ENCODE assay signal across 8 cellular contexts in genomic region chrX:100635989-100636320, GRCh38. TPM values are rescaled to one million over a fixed set of nuclear protein-coding genes. Genes with fewer than 3 reads are reported as not detected.
DNase-seq lines count a peak whose midpoint lies in the region; ATAC-seq and TF ChIP-seq lines count a peak whose summit lies in the region.

No MANE protein-coding gene starts in this region.

- no peaks in the 10 kb centered on the region for H3K9me3 ChIP-seq in HAP-1

- peak overlapping the region; percentile 81 for H2AFZ ChIP-seq in ACC112 (ENCODE audit: low read length, unreplicated experiment)

- in situ Hi-C loops in HAP-1 (cut with MboI; ENCODE audit: low sequenced_read_pairs) = no loop called here

- H3K36me3 Mint-ChIP-seq in endothelial cell (ENCODE audit: low read depth, unreplicated experiment) (no peaks in the 10 kb centered on the region), naive B cell (peaks cover 0 to 6% of the 10 kb centered on the region in 2 donors)

- H3K4me3 ChIP-seq in ACC112 (ENCODE audit: low read depth, low read length) (peak overlapping the region; percentile 90), HAP-1 (no peak overlapping the region)

- DNase-seq in NCI-H69 (lab: John Stamatoyannopoulos, UW) (peak; percentile 45), endothelial cell (ENCODE audit: low spot score) (no peak), naive B cell (no peak), germinal center (ENCODE audit: low spot score) (no peak), HAP-1 (ENCODE audit: low spot score in 2 of 2) (no peak), NCI-H1694 (lab: John Stamatoyannopoulos, UW) (no peak)

- H3K27me3 ChIP-seq in ACC112 (ENCODE audit: insufficient read depth, low read length) = no peaks in the 10 kb centered on the region
- no peaks in the 10 kb centered on the region for H3K27me3 ChIP-seq in HAP-1 (ENCODE audit: low read depth)

- peak overlapping the region; percentile 99 for H3K4me3 Mint-ChIP-seq in endothelial cell (ENCODE audit: unreplicated experiment)
- peak overlapping the region in 5 of 8 donors; percentile 1 to 94 (median 81) for H3K4me3 Mint-ChIP-seq in naive B cell

- H3K4me1 ChIP-seq in ACC112 (ENCODE audit: control insufficient read depth, insufficient read depth, low read length, unreplicated experiment) (peaks cover 4% of the 10 kb centered on the region), HAP-1 (peaks cover 5% of the 10 kb centered on the region; the same call in 1 of the 2 replicates)

- H3K27me3 Mint-ChIP-seq in endothelial cell (ENCODE audit: unreplicated experiment) (peaks cover 3% of the 10 kb centered on the region), naive B cell (peaks cover 15 to 40% (median 36%) of the 10 kb centered on the region in 3 donors)

- no peak for TF ChIP-seq CTCF in endothelial cell (IDR thresholded peaks at IDR 0.05; ENCODE audit: unreplicated experiment)

- H3K36me3 ChIP-seq in ACC112 (ENCODE audit: insufficient read depth, low read length) (0 out of 2 replicates have a peak, but pooled peaks cover 4% of the 10 kb centered on the region), HAP-1 (replicated peaks) (no peaks in the 10 kb centered on the region)

- no peak overlapping the region for H3K27ac ChIP-seq in ACC112 (ENCODE audit: low read depth, low read length)

- ATAC-seq in naive B cell (ENCODE audit: low read depth in 2 of 2) = no peak
- no peak for ATAC-seq in GM18868 (IDR thresholded peaks at IDR 0.05; ENCODE audit: unreplicated experiment)

- H3K4me1 Mint-ChIP-seq in endothelial cell (ENCODE audit: unreplicated experiment) (peaks cover 7% of the 10 kb centered on the region), naive B cell (peaks cover 8 to 10% (median 9%) of the 10 kb centered on the region in 3 donors)

- peak overlapping the region; percentile 30 for H3K27ac Mint-ChIP-seq in endothelial cell (ENCODE audit: unreplicated experiment)
- no peak overlapping the region for H3K27ac Mint-ChIP-seq in naive B cell

- no peaks in the 10 kb centered on the region for H3K9me3 Mint-ChIP-seq in endothelial cell (ENCODE audit: unreplicated experiment)
- peaks cover 0 to 9% (median 4%) of the 10 kb centered on the region in 7 donors for H3K9me3 Mint-ChIP-seq in naive B cell

- H3K79me2 ChIP-seq in ACC112 (ENCODE audit: control insufficient read depth, insufficient read depth, low read length, unreplicated experiment) = no peaks in the 10 kb centered on the region

RNA-seq across cellular contexts. Expression of gene TSPAN6, which starts 0.7 kb away (rescaled TPM):
- total RNA-seq in endothelial cell (ENCODE audit: unreplicated experiment) = 52.2 TPM
- polyA plus RNA-seq in naive B cell (ENCODE audit: low read depth in 6 of 6) = under 1 TPM in 1 of 6 donors, not detected in 5; 0.22 TPM

RNA-seq across cellular contexts. Expression of gene SRPX2, which starts 8.0 kb away (rescaled TPM):
- total RNA-seq in endothelial cell (ENCODE audit: unreplicated experiment) = 1.1 TPM
- not detected for polyA plus RNA-seq in naive B cell (ENCODE audit: low read depth in 6 of 6)

RNA-seq across cellular contexts. Expression of gene TNMD, which starts 51.2 kb away (rescaled TPM):
- not detected for total RNA-seq in endothelial cell (ENCODE audit: unreplicated experiment)
- not detected for polyA plus RNA-seq in naive B cell (ENCODE audit: low read depth in 6 of 6)
